Comparison of ENCODE assay signal across 8 cellular contexts in genomic region chr16:30787613-30788378, GRCh38.
A peak's percentile ranks its signal among the peaks of the same experiment; 100 is the strongest.
DNase-seq lines count a peak whose midpoint lies in the region; ATAC-seq and TF ChIP-seq lines count a peak whose summit lies in the region.

No MANE protein-coding gene starts in this region.

- no peak overlapping the region for H3K27ac Mint-ChIP-seq in stimulated activated naive CD8-positive, alpha-beta T cell treated with anti-CD3 and anti-CD28 coated beads, Interleukin-15, Interleukin-2, amounts not matched to agents 100 ng/mL and 50 ng/mL, for 24 hours

- H3K4me1 ChIP-seq in mucosa of rectum (ENCODE audit: control insufficient read depth in 2 of 2, insufficient read depth in 2 of 2, low read length in 2 of 2): peaks cover 11 to 14% of the 10 kb centered on the region in 2 donors

- peak overlapping the region; percentile 85 to 91 for H3K27ac ChIP-seq in coronary artery
- H3K27ac ChIP-seq in mucosa of rectum (ENCODE audit: low read depth in 2 of 2, low read length in 2 of 2): peak overlapping the region; percentile 62 to 76

- peaks cover 5% of the 10 kb centered on the region for H3K27me3 Mint-ChIP-seq in stimulated activated naive CD8-positive, alpha-beta T cell treated with anti-CD3 and anti-CD28 coated beads, Interleukin-15, Interleukin-2, amounts not matched to agents 100 ng/mL and 50 ng/mL, for 24 hours

- peak overlapping the region; percentile 89 for H3K4me3 ChIP-seq in coronary artery
- H3K4me3 ChIP-seq in mucosa of rectum (ENCODE audit: low read length in 2 of 2): peak overlapping the region; percentile 70 to 86

- peaks cover 14% of the 10 kb centered on the region for H3K4me1 Mint-ChIP-seq in stimulated activated naive CD8-positive, alpha-beta T cell treated with anti-CD3 and anti-CD28 coated beads, Interleukin-15, Interleukin-2, amounts not matched to agents 100 ng/mL and 50 ng/mL, for 24 hours (ENCODE audit: low read depth)

- no peak for ATAC-seq in stimulated activated naive CD8-positive, alpha-beta T cell treated with anti-CD3 and anti-CD28 coated beads, Interleukin-15, Interleukin-2, amounts not matched to agents 100 U/mL and 50 U/mL, for 24 hours
- no peak for ATAC-seq in HG02938 (IDR thresholded peaks at IDR 0.05; ENCODE audit: unreplicated experiment)

- peak overlapping the region; percentile 79 to 90 for H3K9ac ChIP-seq in mucosa of rectum (ENCODE audit: low read depth in 1 of 2, low read length in 2 of 2)

- no peak for TF ChIP-seq CTCF in coronary artery (IDR thresholded peaks at IDR 0.05)

- H3K27me3 ChIP-seq in mucosa of rectum (ENCODE audit: control insufficient read depth in 2 of 2, insufficient read depth in 2 of 2, low read length in 2 of 2): no peaks in the 10 kb centered on the region

- no peaks in the 10 kb centered on the region for H3K9me3 ChIP-seq in mucosa of rectum (ENCODE audit: control insufficient read depth in 2 of 2, low read length in 2 of 2)

- H3K36me3 ChIP-seq in mucosa of rectum (ENCODE audit: control insufficient read depth in 2 of 2, insufficient read depth in 2 of 2, low read length in 2 of 2): peaks cover 5 to 10% of the 10 kb centered on the region in 2 donors

- no peaks in the 10 kb centered on the region for H3K36me3 Mint-ChIP-seq in stimulated activated naive CD8-positive, alpha-beta T cell treated with anti-CD3 and anti-CD28 coated beads, Interleukin-15, Interleukin-2, amounts not matched to agents 100 ng/mL and 50 ng/mL, for 24 hours (ENCODE audit: low read depth)

- H3K9me3 Mint-ChIP-seq in stimulated activated naive CD8-positive, alpha-beta T cell treated with anti-CD3 and anti-CD28 coated beads, Interleukin-15, Interleukin-2, amounts not matched to agents 100 ng/mL and 50 ng/mL, for 24 hours: no peaks in the 10 kb centered on the region

- no peak for DNase-seq in stimulated activated naive CD8-positive, alpha-beta T cell treated with anti-CD3 and anti-CD28 coated beads, Interleukin-15, Interleukin-2, amounts not matched to agents 100 U/mL and 50 U/mL, for 24 hours
- DNase-seq in coronary artery (ENCODE audit: low spot score) (no peak), NCI-H1436 treated with DMSO at 0.1 percent for 48 hours (lab: John Stamatoyannopoulos, UW) (no peak), HuH-7.5 (ENCODE audit: low spot score) (no peak)
- DNase-seq in stimulated activated naive CD4-positive, alpha-beta T cell (lab: John Stamatoyannopoulos, UW): no peak

- H3K4me3 Mint-ChIP-seq in stimulated activated naive CD8-positive, alpha-beta T cell treated with anti-CD3 and anti-CD28 coated beads, Interleukin-15, Interleukin-2, amounts not matched to agents 100 ng/mL and 50 ng/mL, for 24 hours: peak overlapping the region; percentile 82
